ENCODE assay signal across 21 cellular contexts in genomic region chr18:11488175-11488574, GRCh38.
A peak's percentile ranks its signal among the peaks of the same experiment; 100 is the strongest.
DNase-seq lines count a peak whose midpoint lies in the region; ATAC-seq and TF ChIP-seq lines count a peak whose summit lies in the region.
"Had no signal": no experiment of that assay in that cellular context is flagged by ENCODE, and none has a peak within 500 bp of the region (broad histone marks: within the 10 kb centered on the region; RNA-seq: fewer than 3 reads in every experiment).

No MANE protein-coding gene starts in this region.

- H3K9ac ChIP-seq in GM23248 = no peak overlapping the region
- H3K9ac ChIP-seq in adipocyte (ENCODE audit: low read length) = no peak overlapping the region

- H3K79me2 ChIP-seq in GM23248 (ENCODE audit: insufficient read depth) = no peaks in the 10 kb centered on the region

- H2AFZ ChIP-seq in GM23248 = no peak overlapping the region

- no peak for TF ChIP-seq CTCF in fibroblast of pulmonary artery (IDR thresholded peaks at IDR 0.05; ENCODE audit: low read length, missing control alignments)
- TF ChIP-seq CTCF in spleen (IDR thresholded peaks at IDR 0.05 in 8 of 11, conservative IDR thresholded peaks at IDR 0.05 in 3 of 11) = no peak
- no peak for TF ChIP-seq CTCF in suprapubic skin (IDR thresholded peaks at IDR 0.05)

- H3K4me3 ChIP-seq in GM23248 (no peak overlapping the region), adipocyte (ENCODE audit: low read length) (no peak overlapping the region), fibroblast of pulmonary artery (replicated peaks; ENCODE audit: low read depth, low read length) (no peak overlapping the region), skeletal muscle cell (ENCODE audit: low read depth, low read length) (no peak overlapping the region), spleen (no peak overlapping the region), suprapubic skin (no peak overlapping the region)
- H3K4me3 ChIP-seq: coronary artery, tibial nerve had no signal

- 32 to 42% methylated on average over 3 of the region's 3 CpGs for WGBS in GM23248 (ENCODE audit: low coverage in 1 of 2, low lambda C conversion rate in 2 of 2, missing lambda C conversion rate in 2 of 2), 2 experiments
- WGBS in spleen, 5 donors = 62 to 80% (median 68%) methylated on average over 3 of the region's 3 CpGs
- 48% methylated on average over 3 of the region's 3 CpGs for WGBS in suprapubic skin

- H3F3A ChIP-seq in GM23248 (ENCODE audit: insufficient read depth) = no peaks in the 10 kb centered on the region

- intact Hi-C loops in spleen (cut with DNase I; ENCODE audit: low total_unique reads) = no loop called here

- in situ Hi-C loops in GM23248 (cut with MboI) = no loop called here

- no peaks in the 10 kb centered on the region for H3K4me1 ChIP-seq in GM23248 (ENCODE audit: insufficient read depth)
- no peaks in the 10 kb centered on the region for H3K4me1 ChIP-seq in adipocyte (ENCODE audit: control insufficient read depth, insufficient read depth, low read length)
- H3K4me1 ChIP-seq in spleen = no peaks in the 10 kb centered on the region
- no peaks in the 10 kb centered on the region for H3K4me1 ChIP-seq in suprapubic skin
- H3K4me1 ChIP-seq: BE2C, tibial nerve had no signal

- TF ChIP-seq POLR2A in spleen (IDR thresholded peaks at IDR 0.05) (no peak), suprapubic skin (IDR thresholded peaks at IDR 0.05) (no peak)

- TF ChIP-seq EP300 in suprapubic skin (IDR thresholded peaks at IDR 0.05) = no peak

- no peak for ATAC-seq in GM21619 (IDR thresholded peaks at IDR 0.05; ENCODE audit: unreplicated experiment)
- ATAC-seq: natural killer cell treated with Interleukin-12 subunit alpha and Interleukin-12 subunit beta and Interleukin-15 and Interleukin-18, amount 100 ng/mL, for 72 hours; stimulated activated naive CD8-positive, alpha-beta T cell treated with anti-CD3 and anti-CD28 coated beads, Interleukin-15, Interleukin-2, amounts not matched to agents 100 U/mL and 50 U/mL, for 24 hours had no signal

- H3K36me3 ChIP-seq in GM23248 (ENCODE audit: low read depth) (no peaks in the 10 kb centered on the region), adipocyte (ENCODE audit: control insufficient read depth, insufficient read depth, low read length, severe bottlenecking) (no peaks in the 10 kb centered on the region), spleen (no peaks in the 10 kb centered on the region), suprapubic skin (no peaks in the 10 kb centered on the region)
- H3K36me3 ChIP-seq: BE2C, tibial nerve had no signal

- H4K20me1 ChIP-seq in GM23248 (ENCODE audit: insufficient read depth) = no peaks in the 10 kb centered on the region

- H3K4me2 ChIP-seq in GM23248 (ENCODE audit: unreplicated experiment) = no peak overlapping the region

- H3K9me3 ChIP-seq in GM23248 (ENCODE audit: low read depth) (no peaks in the 10 kb centered on the region), adipocyte (ENCODE audit: control insufficient read depth, low read length) (no peaks in the 10 kb centered on the region), spleen (no peaks in the 10 kb centered on the region), suprapubic skin (no peaks in the 10 kb centered on the region)
- H3K9me3 ChIP-seq: BE2C, tibial nerve had no signal

- no peak overlapping the region for H3K27ac ChIP-seq in GM23248
- no peak overlapping the region for H3K27ac ChIP-seq in spleen
- no peak overlapping the region for H3K27ac ChIP-seq in suprapubic skin
- H3K27ac ChIP-seq: coronary artery, tibial nerve had no signal

- no peaks in the 10 kb centered on the region for H3K27me3 ChIP-seq in GM23248 (replicated peaks; ENCODE audit: insufficient read depth)
- no peaks in the 10 kb centered on the region for H3K27me3 ChIP-seq in adipocyte (replicated peaks; ENCODE audit: control insufficient read depth, insufficient read depth, low read length)
- no peaks in the 10 kb centered on the region for H3K27me3 ChIP-seq in spleen (replicated peaks in 1 of 7)
- H3K27me3 ChIP-seq in suprapubic skin = no peaks in the 10 kb centered on the region
- H3K27me3 ChIP-seq: BE2C, tibial nerve had no signal

- no peaks in the 10 kb centered on the region for H3K9me2 ChIP-seq in GM23248 (ENCODE audit: insufficient read depth)

- DNase-seq in GM23248 (peak; percentile 30), adipocyte (ENCODE audit: low read depth) (peak; percentile 22), fibroblast of pulmonary artery (ENCODE audit: low read depth) (peak; percentile 40), skeletal muscle cell (ENCODE audit: low read depth) (peak; percentile 41), spleen (no peak), suprapubic skin (ENCODE audit: low spot score in 2 of 2) (no peak)
- DNase-seq: activated CD4-positive, CD25-positive, alpha-beta regulatory T cell treated with anti-CD3 and anti-CD28 coated beads, Interleukin-2, amount 50 U/mL, for 72 hours; activated naive CD4-positive, alpha-beta T cell; activated T-cell treated with anti-CD3 and anti-CD28 coated beads, Interleukin-2, amount 50 U/mL, for 24 hours; BE2C; COR-L47; DND-41; NCI-H1417; NCI-H524; posterior cingulate gyrus; stimulated activated CD4-positive, alpha-beta T cell treated with anti-CD3 and anti-CD28 coated beads, Interleukin-2, amount 100 ng/mL, for 24 hours; stimulated activated naive CD8-positive, alpha-beta T cell treated with anti-CD3 and anti-CD28 coated beads, Interleukin-15, Interleukin-2, amounts not matched to agents 100 U/mL and 50 U/mL, for 24 hours had no signal

Comparison
In these comparisons a context has a peak if more than half of its experiments do, and no peak if none do; other contexts are left out.
1. DNase-seq: peak in GM23248 (single experiment), adipocyte (single experiment), fibroblast of pulmonary artery (single experiment) and skeletal muscle cell (single experiment); none in spleen (single experiment) and suprapubic skin (0 of 2).